ENCODE assay signal across 8 cellular contexts in genomic region chr1:39408641-39409054, GRCh38.
DNase-seq lines count a peak whose midpoint lies in the region; ATAC-seq and TF ChIP-seq lines count a peak whose summit lies in the region.

No MANE protein-coding gene starts in this region.

- CTCF ChIA-PET in activated CD4-positive, alpha-beta T cell treated with anti-CD3 and anti-CD28 coated beads, Interleukin-2, amount 10 ng/mL, durations not matched to agents 7 days and 5 days (lab: Charles Lee): interaction anchor here (1.7 to 3.4 kb wide), 2 partner anchors 12 to 34 kb away, joined by 3 to 17 read pairs; no protein-coding TSS in a partner anchor

- H3K4me3 ChIP-seq in AG10803 (ENCODE audit: low read length) (peak overlapping the region; percentile 82), coronary artery (peak overlapping the region; percentile 96)

- peaks cover 22% of the 10 kb centered on the region for H3K36me3 Mint-ChIP-seq in activated CD4-positive, alpha-beta T cell treated with anti-CD3 and anti-CD28 coated beads, Interleukin-2, amount 10 ng/mL, durations not matched to agents 7 days and 5 days (ENCODE audit: low read depth)

- peaks cover 53% of the 10 kb centered on the region for H3K4me1 Mint-ChIP-seq in activated CD4-positive, alpha-beta T cell treated with anti-CD3 and anti-CD28 coated beads, Interleukin-2, amount 10 ng/mL, durations not matched to agents 7 days and 5 days

- DNase-seq in AG10803 (ENCODE audit: low read depth) (peak; percentile 97), NCI-H524 (lab: John Stamatoyannopoulos, UW) (peak; percentile 91 to 93), coronary artery (ENCODE audit: low spot score) (peak; percentile 98), left lobe of liver (ENCODE audit: low spot score) (peak; percentile 99)
- peak; percentile 86 for DNase-seq in activated CD4-positive, alpha-beta T cell treated with anti-CD3 and anti-CD28 coated beads, Interleukin-2, amount 10 ng/mL, durations not matched to agents 7 days and 5 days
- DNase-seq in stimulated activated CD4-positive, alpha-beta T cell treated with anti-CD3 and anti-CD28 coated beads, Interleukin-2, amount 100 ng/mL, for 24 hours: peak; percentile 81 to 90

- H3K27me3 Mint-ChIP-seq in activated CD4-positive, alpha-beta T cell treated with anti-CD3 and anti-CD28 coated beads, Interleukin-2, amount 10 ng/mL, durations not matched to agents 7 days and 5 days: no peaks in the 10 kb centered on the region

- H3K27ac Mint-ChIP-seq in activated CD4-positive, alpha-beta T cell treated with anti-CD3 and anti-CD28 coated beads, Interleukin-2, amount 10 ng/mL, durations not matched to agents 7 days and 5 days: no peak overlapping the region

- H3K27ac ChIP-seq in coronary artery: peak overlapping the region; percentile 89 to 95

- peak; percentile 80 for ATAC-seq in GM19324 (IDR thresholded peaks at IDR 0.05; ENCODE audit: low FRiP score, unreplicated experiment)
- peak; percentile 66 for ATAC-seq in HG03457 (IDR thresholded peaks at IDR 0.05; ENCODE audit: unreplicated experiment)
- peak; percentile 85 for ATAC-seq in left lobe of liver

- H3K9me3 Mint-ChIP-seq in activated CD4-positive, alpha-beta T cell treated with anti-CD3 and anti-CD28 coated beads, Interleukin-2, amount 10 ng/mL, durations not matched to agents 7 days and 5 days: no peaks in the 10 kb centered on the region

- TF ChIP-seq CTCF in AG10803 (conservative IDR thresholded peaks at IDR 0.05; ENCODE audit: low read length): no peak
- TF ChIP-seq CTCF in coronary artery (IDR thresholded peaks at IDR 0.05): no peak

- H3K4me3 Mint-ChIP-seq in activated CD4-positive, alpha-beta T cell treated with anti-CD3 and anti-CD28 coated beads, Interleukin-2, amount 10 ng/mL, durations not matched to agents 7 days and 5 days: peak overlapping the region; percentile 80

- POLR2A ChIA-PET in activated CD4-positive, alpha-beta T cell treated with anti-CD3 and anti-CD28 coated beads, Interleukin-2, amount 10 ng/mL, durations not matched to agents 7 days and 5 days (lab: Charles Lee): no interaction called here

Comparison
In these comparisons a context has a peak if more than half of its experiments do, and no peak if none do; other contexts are left out.
1. Peak in every context shown above with its lines: DNase-seq, ATAC-seq, H3K4me3 ChIP-seq and H3K27ac ChIP-seq.